ENCODE assay signal across 26 cellular contexts in the genomic region with DNA sequence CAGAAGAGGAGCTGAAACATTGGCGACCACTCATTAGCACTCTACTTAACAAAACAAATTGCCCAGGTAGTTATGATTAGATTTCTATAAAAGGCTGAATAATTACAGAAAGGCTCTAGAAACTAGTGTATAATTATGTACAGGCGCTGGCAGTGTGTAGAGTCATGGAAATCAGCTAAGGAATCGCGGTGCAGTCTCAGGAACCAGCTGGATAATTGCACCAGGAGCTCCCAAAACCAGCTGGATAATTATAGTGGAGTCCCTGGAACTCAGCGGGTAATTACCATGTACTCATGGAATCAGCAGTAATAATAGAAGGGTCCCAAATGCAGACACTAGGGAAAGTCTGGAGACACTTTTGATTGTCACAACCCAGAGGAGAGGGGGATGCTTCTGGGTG. TPM values are rescaled to one million over a fixed set of nuclear protein-coding genes. Genes with fewer than 3 reads are reported as not detected.
DNase-seq lines count a peak whose midpoint lies in the region; ATAC-seq, FAIRE-seq and TF ChIP-seq lines count a peak whose summit lies in the region.
"Had no signal": no experiment of that assay in that cellular context is flagged by ENCODE, and none has a peak within 500 bp of the region (broad histone marks: within the 10 kb centered on the region; RNA-seq: fewer than 3 reads in every experiment).

No MANE protein-coding gene starts in this region.

- no peak for TF ChIP-seq RAD21 in A549 (conservative IDR thresholded peaks at IDR 0.05 in 1 of 2, IDR thresholded peaks at IDR 0.05 in 1 of 2)

- H3K36me3 ChIP-seq in BLaER1 treated with 17β-estradiol and CSF1 and Interleukin-3, amounts not matched to agents 10 nM and 100 nM = no peaks in the 10 kb centered on the region
- H3K36me3 ChIP-seq in HEK293 (ENCODE audit: control insufficient read depth in 2 of 2, insufficient read depth in 1 of 2, low read length in 2 of 2) (no peaks in the 10 kb centered on the region), OCI-LY7 (ENCODE audit: insufficient read depth, low read length) (no peaks in the 10 kb centered on the region)
- H3K36me3 ChIP-seq: MG63 had no signal

- H3K4me3 ChIP-seq in A549 = no peak overlapping the region
- H3K4me3 ChIP-seq in BLaER1 treated with 17β-estradiol and CSF1 and Interleukin-3, amounts not matched to agents 10 nM and 100 nM = no peak overlapping the region
- H3K4me3 ChIP-seq in HEK293 (ENCODE audit: low read depth, low read length) = no peak overlapping the region
- H3K4me3 ChIP-seq in OCI-LY7 (ENCODE audit: low read depth, low read length, poor library complexity, severe bottlenecking) = no peak overlapping the region
- H3K4me3 ChIP-seq: GM23248, MG63 had no signal

- 8% methylated on average over 5 of the region's 5 CpGs for WGBS in A549 (ENCODE audit: missing lambda C conversion rate)

- no peak overlapping the region for H3K4me3 Mint-ChIP-seq in activated T-cell treated with anti-CD3 and anti-CD28 coated beads, Interleukin-2, amount 50 U/mL, for 72 hours
- H3K4me3 Mint-ChIP-seq: CD14-positive monocyte, H9, T-cell had no signal

- FAIRE-seq in A549 (lab: Jason Lieb, UNC) = no peak

- no peaks in the 10 kb centered on the region for H3K36me3 Mint-ChIP-seq in activated T-cell treated with anti-CD3 and anti-CD28 coated beads, Interleukin-2, amount 50 U/mL, for 72 hours (ENCODE audit: insufficient read depth in 2 of 2)
- H3K36me3 Mint-ChIP-seq: CD14-positive monocyte, T-cell had no signal

- H3K27ac ChIP-seq in A549 (no peak overlapping the region), HEK293 (ENCODE audit: extremely low read depth, low read depth, low read length) (no peak overlapping the region), OCI-LY7 (ENCODE audit: low read depth, low read length, poor library complexity, severe bottlenecking) (no peak overlapping the region)
- peak overlapping the region in 6 of 11 experiments; percentile 89 to 99 (median 96); a peak in 8 of 22 replicates for H3K27ac ChIP-seq in BLaER1 treated with 17β-estradiol and CSF1 and Interleukin-3, amounts not matched to agents 10 nM and 100 nM
- H3K27ac ChIP-seq: GM23248, RWPE1 had no signal

- peaks cover 38% of the 10 kb centered on the region for H3K4me1 Mint-ChIP-seq in activated T-cell treated with anti-CD3 and anti-CD28 coated beads, Interleukin-2, amount 50 U/mL, for 72 hours (ENCODE audit: low read depth)

- peaks cover 21% of the 10 kb centered on the region for H3K27me3 Mint-ChIP-seq in activated T-cell treated with anti-CD3 and anti-CD28 coated beads, Interleukin-2, amount 50 U/mL, for 72 hours (ENCODE audit: low read depth)

- no peak for TF ChIP-seq CTCF in A549 (IDR thresholded peaks at IDR 0.05)
- no peak for TF ChIP-seq CTCF in HEK293 (tag by site-specific recombination; IDR thresholded peaks at IDR 0.05)
- 0 out of 2 replicates have a peak, but pooled peaks have one; percentile 11 for TF ChIP-seq CTCF in OCI-LY7 (conservative IDR thresholded peaks at IDR 0.05; ENCODE audit: low read length)

- TF ChIP-seq POLR2A in A549 (IDR thresholded peaks at IDR 0.05; ENCODE audit: low read length) = no peak

- no peak overlapping the region for H2AFZ ChIP-seq in OCI-LY7 (ENCODE audit: low read length)
- H2AFZ ChIP-seq: GM23248 had no signal

- ATAC-seq in A549 (peak; percentile 9 to 16; a peak in 3 of 6 replicates), HG03039 (IDR thresholded peaks at IDR 0.05; ENCODE audit: unreplicated experiment) (no peak)
- no peak for ATAC-seq in activated T-cell treated with anti-CD3 and anti-CD28 coated beads, Interleukin-2, amount 50 U/mL, for 72 hours (replicated peaks in 1 of 2)
- ATAC-seq: T-cell had no signal

- H4K20me1 ChIP-seq in BLaER1 treated with 17β-estradiol and CSF1 and Interleukin-3, amounts not matched to agents 10 nM and 100 nM = no peaks in the 10 kb centered on the region
- peaks cover 14% of the 10 kb centered on the region; the same call in 1 of the 2 replicates for H4K20me1 ChIP-seq in OCI-LY7 (ENCODE audit: insufficient read depth, low read length)

- BruUV-seq in OCI-LY7 (replicated peaks; lab: Mats Ljungman, UMichigan) = no TSS peak

- POLR2A ChIA-PET in A549 (lab: Yijun Ruan, JAX) (interaction anchor here (1.4 kb wide), 1 partner anchor 255 kb away, joined by 3 read pairs; a partner anchor contains a TSS), HEK293 (lab: Yijun Ruan, JAX) (interaction anchor here (0.6 to 1.5 kb wide), 2 partner anchors 36 to 57 kb away, joined by 3 to 10 read pairs; a partner anchor contains a TSS), OCI-LY7 (lab: Charles Lee) (interaction anchor here (0.5 kb wide), 1 partner anchor 1211 kb away, joined by 3 read pairs; no protein-coding TSS in a partner anchor)

- CTCF ChIA-PET in A549 (lab: Yijun Ruan, JAX) (interaction anchor here (0.6 to 4.3 kb wide), 30 partner anchors 10 to 1241 kb away, joined by 3 to 70 read pairs (median 9); a partner anchor contains a TSS), HEK293 (lab: Yijun Ruan, JAX) (interaction anchor here (0.6 to 4.8 kb wide), 26 partner anchors 10 to 600 kb away, joined by 3 to 62 read pairs (median 7); a partner anchor contains a TSS), OCI-LY7 (lab: Charles Lee; ENCODE audit: unreplicated experiment) (no interaction called here)

- H3K9me3 Mint-ChIP-seq in activated T-cell treated with anti-CD3 and anti-CD28 coated beads, Interleukin-2, amount 50 U/mL, for 72 hours = no peaks in the 10 kb centered on the region
- H3K9me3 Mint-ChIP-seq: T-cell had no signal

- peaks cover 7% of the 10 kb centered on the region; the same call in 2 of the 3 replicates for H3K9me3 ChIP-seq in A549
- peaks cover 0 to 22% (median 11%) of the 10 kb centered on the region in 11 experiments; a peak in 18 of 22 replicates for H3K9me3 ChIP-seq in BLaER1 treated with 17β-estradiol and CSF1 and Interleukin-3, amounts not matched to agents 10 nM and 100 nM (replicated peaks in 1 of 11)
- no peaks in the 10 kb centered on the region for H3K9me3 ChIP-seq in HEK293 (ENCODE audit: control insufficient read depth, insufficient read depth, low read depth, low read length)
- no peaks in the 10 kb centered on the region for H3K9me3 ChIP-seq in OCI-LY7 (ENCODE audit: low read length)
- H3K9me3 ChIP-seq: MG63 had no signal

- TF ChIP-seq EP300 in A549 (IDR thresholded peaks at IDR 0.05) = no peak

- H3K9me2 ChIP-seq in OCI-LY7 (ENCODE audit: insufficient read depth, low read length) = no peaks in the 10 kb centered on the region

- no peak overlapping the region for H3K27ac Mint-ChIP-seq in activated T-cell treated with anti-CD3 and anti-CD28 coated beads, Interleukin-2, amount 50 U/mL, for 72 hours
- H3K27ac Mint-ChIP-seq: CD14-positive monocyte, H9, T-cell had no signal

- intact Hi-C loops in OCI-LY7 (cut with micrococcal nuclease; ENCODE audit: unreplicated experiment) = no loop called here

- H3K4me1 ChIP-seq in A549 = 0 out of 3 replicates have a peak, but pooled peaks cover 5% of the 10 kb centered on the region
- peaks cover 50 to 83% (median 66%) of the 10 kb centered on the region in 10 experiments for H3K4me1 ChIP-seq in BLaER1 treated with 17β-estradiol and CSF1 and Interleukin-3, amounts not matched to agents 10 nM and 100 nM
- no peaks in the 10 kb centered on the region for H3K4me1 ChIP-seq in HEK293 (ENCODE audit: control insufficient read depth, insufficient read depth, low read length)
- H3K4me1 ChIP-seq in OCI-LY7 (ENCODE audit: insufficient read depth, low read length, poor library complexity, severe bottlenecking) = peaks cover 33% of the 10 kb centered on the region

- H3K79me2 ChIP-seq in OCI-LY7 (ENCODE audit: insufficient read depth, low read depth, low read length) = no peaks in the 10 kb centered on the region

- no peak for DNase-seq in A549 (ENCODE audit: low read depth in 1 of 2, low spot score in 1 of 2)
- DNase-seq in OCI-LY7 (ENCODE audit: low spot score) = no peak
- no peak for DNase-seq in NCI-H774 (lab: John Stamatoyannopoulos, UW)
- no peak for DNase-seq in activated T-cell treated with anti-CD3 and anti-CD28 coated beads, Interleukin-2, amount 50 U/mL, for 72 hours
- DNase-seq: GM23248; IMR-90; KG1; MG63; NCI-H1436; NCI-H187; NCI-H226; NCI-H510A; NK-92 treated with Interleukin-12 subunit alpha and Interleukin-12 subunit beta, amount 100 ng/mL, for 24 hours; SHP77; T-cell had no signal

- peak overlapping the region in 1 of 11 experiments; percentile 89; a peak in 1 of 22 replicates for H3K9ac ChIP-seq in BLaER1 treated with 17β-estradiol and CSF1 and Interleukin-3, amounts not matched to agents 10 nM and 100 nM
- H3K9ac ChIP-seq: GM23248 had no signal

- no peaks in the 10 kb centered on the region for H3K27me3 ChIP-seq in BLaER1 treated with 17β-estradiol and CSF1 and Interleukin-3, amounts not matched to agents 10 nM and 100 nM

- no peak overlapping the region for H3K4me2 ChIP-seq in A549
- H3K4me2 ChIP-seq in BLaER1 treated with 17β-estradiol and CSF1 and Interleukin-3, amounts not matched to agents 10 nM and 100 nM = peak overlapping the region in 2 of 11 experiments; percentile 87 to 99; a peak in 2 of 22 replicates
- no peak overlapping the region for H3K4me2 ChIP-seq in OCI-LY7 (ENCODE audit: low read length)

RNA-seq across cellular contexts. Expression of a gene that starts 23.2 kb away (rescaled TPM):
- polyA plus RNA-seq in A549 (2011; rRNA removed) = 0.31 and 0.56 TPM in 2 replicates
- 0.26 and 0.33 TPM in 2 replicates for polyA plus RNA-seq in A549 (2012; cell fraction: cytosol; rRNA removed)
- 0.48 and 0.50 TPM in 2 replicates for polyA plus RNA-seq in A549 (2012; cell fraction: nucleus; rRNA removed)
- polyA plus RNA-seq in A549 (2017; fragmentation: RNase III; extraction: RNeasy Plus Mini Kit Qiagen cat#74134 plus additional on column Dnase treatment) = 0.15 to 0.32 TPM in 2 of 3 replicates, not detected in the other
- 0.29 and 1.1 TPM in 2 replicates for polyA minus RNA-seq in A549 (2011; rRNA and poly(A)+ RNA removed)
- not detected in 2 replicates for total RNA-seq in OCI-LY7 (2014; rRNA removed; shearing (Covaris generic))
- 0.53 TPM in 1 of 2 replicates, not detected in the other for total RNA-seq in OCI-LY7 (2022)
- total RNA-seq in activated T-cell treated with anti-CD3 and anti-CD28 coated beads, Interleukin-2, amount 50 U/mL, for 72 hours = under 1 TPM; 0.32 to 0.41 TPM
- total RNA-seq: Daoy, GM23248, IMR-90 had no signal
- polyA plus RNA-seq: CD14-positive monocyte, IMR-90 had no signal

RNA-seq across cellular contexts. Expression of a gene that starts 27.3 kb away (rescaled TPM):
- polyA plus RNA-seq in A549 (2011; rRNA removed) (not detected in 2 replicates), A549 (2017; fragmentation: RNase III; extraction: RNeasy Plus Mini Kit Qiagen cat#74134 plus additional on column Dnase treatment) (not detected in 3 replicates)
- not detected in 2 replicates for polyA plus RNA-seq in A549 (2012; cell fraction: cytosol; rRNA removed)
- polyA plus RNA-seq in A549 (2012; cell fraction: nucleus; rRNA removed) = 0.01 TPM in 1 of 2 replicates, not detected in the other
- polyA minus RNA-seq in A549 (2011; rRNA and poly(A)+ RNA removed) = not detected in 2 replicates
- not detected in 2 replicates for total RNA-seq in OCI-LY7 (2014; rRNA removed; shearing (Covaris generic))
- total RNA-seq in OCI-LY7 (2022) = 3.9 and 4.3 TPM in 2 replicates
- 1 to 10 TPM; 3.5 to 8.3 TPM for total RNA-seq in activated T-cell treated with anti-CD3 and anti-CD28 coated beads, Interleukin-2, amount 50 U/mL, for 72 hours
- total RNA-seq: A673, Daoy, G401, GM23248, H9, IMR-90, SK-MEL-5 had no signal
- polyA plus RNA-seq: GM23248, IMR-90 had no signal

RNA-seq across cellular contexts. Expression of a gene that starts 53.1 kb away (rescaled TPM):
- polyA plus RNA-seq in A549 (2011; rRNA removed) (not detected in 2 replicates), A549 (2017; fragmentation: RNase III; extraction: RNeasy Plus Mini Kit Qiagen cat#74134 plus additional on column Dnase treatment) (not detected in 3 replicates)
- not detected in 2 replicates for polyA plus RNA-seq in A549 (2012; cell fraction: cytosol; rRNA removed)
- polyA plus RNA-seq in A549 (2012; cell fraction: nucleus; rRNA removed) = not detected in 2 replicates
- polyA minus RNA-seq in A549 (2011; rRNA and poly(A)+ RNA removed) = not detected in 2 replicates
- not detected in 2 replicates for total RNA-seq in OCI-LY7 (2014; rRNA removed; shearing (Covaris generic))
- not detected in 2 replicates for total RNA-seq in OCI-LY7 (2022)
- not detected for total RNA-seq in activated T-cell treated with anti-CD3 and anti-CD28 coated beads, Interleukin-2, amount 50 U/mL, for 72 hours
- total RNA-seq: A673; Daoy; G401; GM23248; H9; IMR-90; SK-MEL-5; T-helper 2 cell treated with Interferon-gamma antibody and Interleukin-4, amounts not matched to agents 100 ng/mL and 5 ng/mL, for 36 hours had no signal
- polyA plus RNA-seq: GM23248, IMR-90 had no signal

RNA-seq across cellular contexts. Expression of a gene that starts 56.9 kb away (rescaled TPM):
- polyA plus RNA-seq in A549 (2011; rRNA removed) (30.6 and 52.8 TPM in 2 replicates), A549 (2017; fragmentation: RNase III; extraction: RNeasy Plus Mini Kit Qiagen cat#74134 plus additional on column Dnase treatment) (137 to 148 TPM (median 140 TPM) in 3 replicates)
- 48.4 and 62.4 TPM in 2 replicates for polyA plus RNA-seq in A549 (2012; cell fraction: cytosol; rRNA removed)
- polyA plus RNA-seq in A549 (2012; cell fraction: nucleus; rRNA removed) = 643 and 655 TPM in 2 replicates
- polyA minus RNA-seq in A549 (2011; rRNA and poly(A)+ RNA removed) = 42.5 and 48.1 TPM in 2 replicates
- total RNA-seq in OCI-LY7 (2014; rRNA removed; shearing (Covaris generic)) = 55.7 and 63.2 TPM in 2 replicates
- total RNA-seq in OCI-LY7 (2022) = 137 and 170 TPM in 2 replicates
- total RNA-seq in activated T-cell treated with anti-CD3 and anti-CD28 coated beads, Interleukin-2, amount 50 U/mL, for 72 hours = 100 to 1,000 TPM; 221 to 283 TPM

Comparison
In these comparisons a context has a peak if more than half of its experiments do, and no peak if none do; other contexts are left out.
1. ATAC-seq: peak in A549 (2 of 2); none in HG03039 (single experiment) and activated T-cell treated with anti-CD3 and anti-CD28 coated beads, Interleukin-2, amount 50 U/mL, for 72 hours (0 of 2).
2. H3K27ac ChIP-seq: peak in BLaER1 treated with 17β-estradiol and CSF1 and Interleukin-3, amounts not matched to agents 10 nM and 100 nM (6 of 11); none in A549 (0 of 2), HEK293 (single experiment) and OCI-LY7 (single experiment).